33 cellular contexts compared by ENCODE assay signal in the genomic region with DNA sequence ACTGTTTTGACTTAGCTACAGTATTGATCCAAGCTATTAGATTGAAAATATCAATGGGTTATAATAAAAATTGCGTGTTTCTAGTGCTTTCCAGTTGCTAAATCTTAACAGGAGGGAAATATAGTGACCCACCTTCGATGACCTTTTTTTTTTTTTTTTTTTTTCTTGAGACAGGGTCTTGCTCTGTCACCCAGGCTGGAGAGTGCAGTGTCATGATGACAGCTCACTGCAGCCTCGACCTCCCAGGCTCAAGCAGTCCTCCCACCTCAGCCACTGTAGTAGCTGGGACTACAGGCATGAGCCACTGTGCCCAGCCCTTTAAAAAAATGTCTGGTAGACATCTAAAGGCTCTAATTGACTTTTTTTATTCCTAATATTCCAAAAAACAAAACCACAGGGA. TPM values are rescaled to one million over a fixed set of nuclear protein-coding genes. Genes with fewer than 3 reads are reported as not detected.
"Had no signal": no experiment of that assay in that cellular context is flagged by ENCODE, and none has a peak within 500 bp of the region (broad histone marks: within the 10 kb centered on the region; RNA-seq: fewer than 3 reads in every experiment).

No MANE protein-coding gene starts in this region.

- ATAC-seq: effector memory CD8-positive, alpha-beta T cell; foreskin keratinocyte; heart right ventricle; left lung; lower lobe of right lung; mucosa of descending colon; pancreas; stimulated activated naive B cell treated with anti-CD40 and anti-IgM and Interleukin-4, amounts not matched to agents 10 μg/mL and 1 μg/mL and 100 μg/mL, for 72 hours; upper lobe of right lung had no signal

- H3K4me3 Mint-ChIP-seq: activated naive CD8-positive, alpha-beta T cell; brain; effector memory CD8-positive, alpha-beta T cell; naive B cell; stimulated activated naive B cell treated with anti-CD40 and anti-IgM and Interleukin-4, amounts not matched to agents 10 μg/mL and 1 μg/mL and 100 μg/mL, for 72 hours; T-helper 2 cell treated with Interferon-gamma antibody and Interleukin-4, amounts not matched to agents 5 μg/mL and 100 μg/mL, for 36 hours had no signal

- H3K4me1 Mint-ChIP-seq: stimulated activated naive B cell treated with anti-CD40 and anti-IgM and Interleukin-4, amounts not matched to agents 10 μg/mL and 1 μg/mL and 100 μg/mL, for 72 hours had no signal

- H3K36me3 Mint-ChIP-seq: activated naive CD8-positive, alpha-beta T cell; brain; naive B cell; stimulated activated naive B cell treated with anti-CD40 and anti-IgM and Interleukin-4, amounts not matched to agents 10 μg/mL and 1 μg/mL and 100 μg/mL, for 72 hours had no signal

- DNase-seq: activated CD4-positive, alpha-beta T cell treated with anti-CD3 and anti-CD28 coated beads for 4 hours; activated CD4-positive, alpha-beta T cell treated with anti-CD3 and anti-CD28 coated beads, Interleukin-2, amount 50 U/mL, for 4 hours; activated effector memory CD4-positive, alpha-beta T cell treated with Interleukin-2 at 50 U/mL for 16 hours; activated naive CD4-positive, alpha-beta T cell treated with Interleukin-2 at 50 U/mL for 16 hours; adrenal gland; aorta; cerebellar nuclear complex; cortex of kidney; effector memory CD8-positive, alpha-beta T cell; foreskin keratinocyte; heart right ventricle; kidney glomerular epithelial cell; left lung; lower lobe of right lung; mucosa of descending colon; naive B cell; pancreas; sigmoid colon; stimulated activated CD4-positive, alpha-beta T cell treated with anti-CD3 and anti-CD28 coated beads, Interleukin-15, amount 100 ng/mL, for 24 hours; stimulated activated CD4-positive, alpha-beta T cell treated with anti-CD3 and anti-CD28 coated beads, Interleukin-2, amount 100 ng/mL, for 24 hours; stimulated activated naive B cell treated with anti-CD40 and anti-IgM and Interleukin-4, amounts not matched to agents 10 μg/mL and 1 μg/mL and 100 μg/mL, for 72 hours; stomach; T-helper 1 cell; tibial artery; upper lobe of right lung had no signal

- H3K9me3 Mint-ChIP-seq: brain; effector memory CD8-positive, alpha-beta T cell; naive B cell; stimulated activated naive B cell treated with anti-CD40 and anti-IgM and Interleukin-4, amounts not matched to agents 10 μg/mL and 1 μg/mL and 100 μg/mL, for 72 hours; T-helper 2 cell treated with Interferon-gamma antibody and Interleukin-4, amounts not matched to agents 5 μg/mL and 100 μg/mL, for 36 hours had no signal

- H3K4me1 ChIP-seq: adrenal gland, left lung, lower lobe of right lung, pancreas, prostate gland, stomach, upper lobe of right lung had no signal

- H3K27ac Mint-ChIP-seq: activated naive CD8-positive, alpha-beta T cell; brain; effector memory CD8-positive, alpha-beta T cell; naive B cell; stimulated activated naive B cell treated with anti-CD40 and anti-IgM and Interleukin-4, amounts not matched to agents 10 μg/mL and 1 μg/mL and 100 μg/mL, for 72 hours; T-helper 2 cell treated with Interferon-gamma antibody and Interleukin-4, amounts not matched to agents 5 μg/mL and 100 μg/mL, for 36 hours had no signal

- H3K9me3 ChIP-seq: adrenal gland, heart right ventricle, left lung, lower lobe of right lung, mucosa of descending colon, pancreas, prostate gland, sigmoid colon, stomach, tibial artery, upper lobe of right lung had no signal

- H3K27ac ChIP-seq: adrenal gland, cardiac muscle cell, heart right ventricle, left lung, lower lobe of right lung, pancreas, prostate gland, stomach, tibial artery, upper lobe of right lung had no signal

- H3K36me3 ChIP-seq: adrenal gland, cardiac muscle cell, heart right ventricle, left lung, lower lobe of right lung, pancreas, prostate gland, sigmoid colon, stomach, tibial artery, upper lobe of right lung had no signal

- FAIRE-seq: pancreas had no signal

- H3K4me3 ChIP-seq: adrenal gland, cardiac muscle cell, heart right ventricle, left lung, lower lobe of right lung, mucosa of descending colon, pancreas, prostate gland, sigmoid colon, stomach, tibial artery, upper lobe of right lung had no signal

- H3K27me3 ChIP-seq: adrenal gland, cardiac muscle cell, foreskin keratinocyte, heart right ventricle, left lung, pancreas, sigmoid colon, stomach, tibial artery, upper lobe of right lung had no signal

RNA-seq across cellular contexts. Expression of a gene that starts 3.8 kb away (rescaled TPM):
- total RNA-seq: aorta, cardiac muscle cell, foreskin keratinocyte, glomerular endothelial cell, left lung, lower lobe of right lung, mesenteric fat pad, pancreas, upper lobe of right lung had no signal
- polyA plus RNA-seq: foreskin keratinocyte, neural cell had no signal
